In genomic region chr15:42605281-42605744, GRCh38 we compare ENCODE assay signal across 8 cellular contexts. TPM values are rescaled to one million over a fixed set of nuclear protein-coding genes. Genes with fewer than 3 reads are reported as not detected.
A peak's percentile ranks its signal among the peaks of the same experiment; 100 is the strongest.
DNase-seq lines count a peak whose midpoint lies in the region; ATAC-seq lines count a peak whose summit lies in the region.

No MANE protein-coding gene starts in this region.

- no peaks in the 10 kb centered on the region for H3K9me3 Mint-ChIP-seq in activated naive CD8-positive, alpha-beta T cell (ENCODE audit: low read depth)
- H3K9me3 Mint-ChIP-seq in naive B cell = peaks cover 0 to 10% (median 2%) of the 10 kb centered on the region in 7 donors

- DNase-seq in GM03348 (ENCODE audit: low spot score) (peak; percentile 46), naive B cell (peak; percentile 19), NCI-H146 (lab: John Stamatoyannopoulos, UW) (no peak), midbrain (lab: John Stamatoyannopoulos, UW) (no peak), activated gamma-delta T cell (lab: John Stamatoyannopoulos, UW) (no peak)

- peak overlapping the region; percentile 18 for H3K4me3 Mint-ChIP-seq in activated naive CD8-positive, alpha-beta T cell
- H3K4me3 Mint-ChIP-seq in naive B cell = peak overlapping the region; percentile 39 to 86 (median 78)

- no peaks in the 10 kb centered on the region for H3K27me3 Mint-ChIP-seq in activated naive CD8-positive, alpha-beta T cell
- H3K27me3 Mint-ChIP-seq in naive B cell = no peaks in the 10 kb centered on the region

- peaks cover 52% of the 10 kb centered on the region for H3K4me1 Mint-ChIP-seq in activated naive CD8-positive, alpha-beta T cell (ENCODE audit: low read depth)
- peaks cover 54 to 68% (median 60%) of the 10 kb centered on the region in 3 donors for H3K4me1 Mint-ChIP-seq in naive B cell

- ATAC-seq in HG03558 (IDR thresholded peaks at IDR 0.05; ENCODE audit: extremely low read depth, unreplicated experiment) (peak; percentile 33), naive B cell (ENCODE audit: low read depth in 2 of 2) (peak; percentile 46 to 57), HG03159 (IDR thresholded peaks at IDR 0.05; ENCODE audit: unreplicated experiment) (no peak)

- no peaks in the 10 kb centered on the region for H3K36me3 Mint-ChIP-seq in activated naive CD8-positive, alpha-beta T cell
- peaks cover under 1 to 2% of the 10 kb centered on the region in 2 donors for H3K36me3 Mint-ChIP-seq in naive B cell

- H3K27ac Mint-ChIP-seq in activated naive CD8-positive, alpha-beta T cell = peak overlapping the region; percentile 86
- peak overlapping the region in 5 of 6 donors; percentile 71 to 96 (median 82) for H3K27ac Mint-ChIP-seq in naive B cell

RNA-seq across cellular contexts. Expression of gene STARD9, which starts 29.9 kb away (rescaled TPM):
- polyA plus RNA-seq in naive B cell (ENCODE audit: low read depth in 6 of 6) = 1 to 10 TPM in 3 of 6 donors, under 1 TPM in 3; 0.28 to 1.9 (median 0.91) TPM

RNA-seq across cellular contexts. Expression of gene HAUS2, which starts 56.7 kb away (rescaled TPM):
- polyA plus RNA-seq in naive B cell (ENCODE audit: low read depth in 6 of 6) = 10 to 100 TPM; 13.1 to 32.8 (median 22.3) TPM

RNA-seq across cellular contexts. Expression of gene LRRC57, which starts 56.7 kb away (rescaled TPM):
- 1 to 10 TPM in 5 of 6 donors, under 1 TPM in 1; 0.06 to 8.1 (median 7.0) TPM for polyA plus RNA-seq in naive B cell (ENCODE audit: low read depth in 6 of 6)

Comparison
In these comparisons a context has a peak if more than half of its experiments do, and no peak if none do; other contexts are left out.
1. DNase-seq: peak in GM03348 (single experiment) and naive B cell (single experiment); none in NCI-H146 (single experiment), midbrain (single experiment) and activated gamma-delta T cell (single experiment).